ENCODE assay signal across 25 cellular contexts in the genomic region with DNA sequence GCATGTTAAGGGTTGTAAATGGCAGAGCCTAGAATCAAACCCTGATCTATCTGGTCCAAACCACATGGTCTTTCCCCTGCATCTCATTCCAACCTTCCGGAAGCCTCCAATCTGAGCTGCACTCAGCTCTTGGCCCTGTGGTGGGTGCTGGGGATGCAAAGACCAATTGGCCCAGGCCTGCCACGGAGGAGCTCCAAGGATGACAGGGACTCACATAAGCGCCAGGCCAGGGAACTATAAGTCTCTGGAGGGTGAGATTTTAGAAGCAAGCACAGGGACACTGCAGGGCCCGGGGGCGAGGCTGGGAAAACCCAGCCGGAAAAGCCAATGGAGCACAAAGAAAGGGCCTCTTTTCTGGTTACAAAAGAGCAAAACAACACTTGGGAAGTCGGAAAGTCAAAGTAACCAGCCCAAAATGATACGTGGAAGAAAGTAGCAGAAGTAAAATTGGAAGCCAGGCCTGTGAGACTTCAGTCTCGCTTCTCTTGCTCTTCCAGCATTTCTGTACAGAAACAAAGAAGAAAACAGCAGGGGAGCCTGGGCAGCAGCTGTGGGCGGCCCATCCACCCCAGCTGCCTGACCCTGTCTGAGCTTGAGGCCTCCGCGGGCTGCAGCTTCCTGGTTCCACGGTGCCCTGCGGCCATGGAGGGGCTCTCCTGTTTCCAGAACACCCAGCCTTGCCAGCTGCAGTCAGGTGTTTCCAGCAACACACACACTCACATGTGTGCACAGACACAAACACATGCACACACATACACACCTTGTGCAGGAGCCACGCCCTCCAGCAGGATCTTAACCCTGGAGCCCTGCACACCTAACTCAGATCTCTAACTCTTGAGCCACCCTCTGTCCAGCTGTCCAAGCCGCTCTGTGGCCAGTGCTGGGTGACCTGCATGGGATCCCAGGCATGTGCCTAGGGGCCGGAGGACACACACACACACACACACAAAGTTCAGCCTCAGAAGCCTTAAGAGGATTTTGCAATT.
DNase-seq lines count a peak whose midpoint lies in the region; ATAC-seq and TF ChIP-seq lines count a peak whose summit lies in the region.
"Had no signal": no experiment of that assay in that cellular context is flagged by ENCODE, and none has a peak within 500 bp of the region (broad histone marks: within the 10 kb centered on the region; RNA-seq: fewer than 3 reads in every experiment).

No MANE protein-coding gene starts in this region.

- peaks cover 11% of the 10 kb centered on the region for H3K4me1 ChIP-seq in SJCRH30
- no peaks in the 10 kb centered on the region for H3K4me1 ChIP-seq in smooth muscle cell (ENCODE audit: low read depth)
- H3K4me1 ChIP-seq: uterus had no signal

- no peaks in the 10 kb centered on the region for H3K9me3 ChIP-seq in SJCRH30 (replicated peaks)
- H3K9me3 ChIP-seq in smooth muscle cell (replicated peaks; ENCODE audit: low read depth), result no peaks in the 10 kb centered on the region
- H3K9me3 ChIP-seq: uterus had no signal

- no peak for TF ChIP-seq CTCF in smooth muscle cell (IDR thresholded peaks at IDR 0.05; ENCODE audit: borderline replicate concordance, insufficient read depth, poor library complexity, severe bottlenecking)

- no peak for ATAC-seq in activated CD4-positive, alpha-beta T cell treated with anti-CD3 and anti-CD28 coated beads for 36 hours
- ATAC-seq in HG03469 (IDR thresholded peaks at IDR 0.05; ENCODE audit: unreplicated experiment), result no peak
- ATAC-seq: effector memory CD8-positive, alpha-beta T cell; HCT116 had no signal

- H3K27me3 ChIP-seq in SJCRH30, result no peaks in the 10 kb centered on the region
- H3K27me3 ChIP-seq in smooth muscle cell (ENCODE audit: low read depth), result no peaks in the 10 kb centered on the region
- H3K27me3 ChIP-seq: uterus had no signal

- H3F3A ChIP-seq in smooth muscle cell (ENCODE audit: low read depth), result no peaks in the 10 kb centered on the region

- H3K4me3 ChIP-seq in SJCRH30 (no peak overlapping the region), smooth muscle cell (no peak overlapping the region)
- H3K4me3 ChIP-seq: SK-N-MC, uterus had no signal

- H3K9ac ChIP-seq in smooth muscle cell (ENCODE audit: low read depth), result no peak overlapping the region

- H3K27ac ChIP-seq in SJCRH30 (peak overlapping the region; percentile 85), smooth muscle cell (ENCODE audit: low read depth) (no peak overlapping the region)
- H3K27ac ChIP-seq: SK-N-MC, uterus, VCaP had no signal

- peak overlapping the region; percentile 40 for H2AFZ ChIP-seq in smooth muscle cell (ENCODE audit: low read depth)

- intact Hi-C loops in activated CD4-positive, alpha-beta T cell treated with anti-CD3 and anti-CD28 coated beads, Interleukin-2, amount 10 ng/mL, durations not matched to agents 24 days and 14 days (cut with micrococcal nuclease), result no loop called here
- intact Hi-C loops in activated CD4-positive, alpha-beta T cell treated with anti-CD3 and anti-CD28 coated beads for 36 hours (cut with DNase I, micrococcal nuclease), result no loop called here

- H3K4me2 ChIP-seq in smooth muscle cell, result no peak overlapping the region

- WGBS in smooth muscle cell (ENCODE audit: low lambda C conversion rate), result 83% methylated on average over 17 of the region's 17 CpGs

- no peak overlapping the region for H3K4me3 Mint-ChIP-seq in activated CD4-positive, alpha-beta T cell treated with anti-CD3 and anti-CD28 coated beads, Interleukin-2, amount 10 ng/mL, durations not matched to agents 24 days and 14 days
- H3K4me3 Mint-ChIP-seq in activated CD4-positive, alpha-beta T cell treated with anti-CD3 and anti-CD28 coated beads for 36 hours, result no peak overlapping the region
- H3K4me3 Mint-ChIP-seq: activated naive CD8-positive, alpha-beta T cell treated with anti-CD3 and anti-CD28 coated beads, Interleukin-2, amount 10 ng/mL, durations not matched to agents 7 days and 5 days; brain; effector memory CD8-positive, alpha-beta T cell; naive B cell had no signal

- peak; percentile 47 for DNase-seq in activated CD4-positive, alpha-beta T cell treated with anti-CD3 and anti-CD28 coated beads, Interleukin-2, amount 10 ng/mL, durations not matched to agents 24 days and 14 days
- no peak for DNase-seq in activated CD4-positive, alpha-beta T cell treated with anti-CD3 and anti-CD28 coated beads for 36 hours
- DNase-seq in SJCRH30 (peak; percentile 87 to 91), iPS-NIHi7 (ENCODE audit: extremely low spot score) (peak; percentile 55), smooth muscle cell (lab: John Stamatoyannopoulos, UW; ENCODE audit: unreplicated experiment) (no peak), epidermal melanocyte (ENCODE audit: insufficient read length, low spot score) (no peak), NCI-H82 (lab: John Stamatoyannopoulos, UW) (no peak)
- DNase-seq: activated CD4-positive, alpha-beta T cell treated with anti-CD3 and anti-CD28 coated beads, Interleukin-2, amount 50 U/mL, for 4 hours; activated CD8-positive, alpha-beta memory T cell treated with anti-CD3 and anti-CD28 coated beads, Interleukin-2, amount 50 U/mL, for 4 hours; activated naive CD8-positive, alpha-beta T cell treated with anti-CD3 and anti-CD28 coated beads, Interleukin-2, amount 10 ng/mL, durations not matched to agents 7 days and 5 days; effector memory CD8-positive, alpha-beta T cell; EL; mesendoderm; naive B cell; NCI-H1694; NCI-H446; substantia nigra; T-helper 2 cell; uterus had no signal

- no peaks in the 10 kb centered on the region for H3K9me3 Mint-ChIP-seq in activated CD4-positive, alpha-beta T cell treated with anti-CD3 and anti-CD28 coated beads, Interleukin-2, amount 10 ng/mL, durations not matched to agents 24 days and 14 days
- peaks cover 10% of the 10 kb centered on the region for H3K9me3 Mint-ChIP-seq in activated CD4-positive, alpha-beta T cell treated with anti-CD3 and anti-CD28 coated beads for 36 hours (ENCODE audit: low read depth)
- H3K9me3 Mint-ChIP-seq: effector memory CD8-positive, alpha-beta T cell had no signal

- CTCF ChIA-PET in activated CD4-positive, alpha-beta T cell treated with anti-CD3 and anti-CD28 coated beads for 36 hours (lab: Charles Lee), result interaction anchor here (0.5 kb wide), 1 partner anchor 1623 kb away, joined by 5 read pairs; no protein-coding TSS in a partner anchor

- no peaks in the 10 kb centered on the region for H3K36me3 ChIP-seq in SJCRH30
- H3K36me3 ChIP-seq in smooth muscle cell (ENCODE audit: low read depth), result no peaks in the 10 kb centered on the region
- H3K36me3 ChIP-seq: uterus had no signal

- no peaks in the 10 kb centered on the region for H3K79me2 ChIP-seq in smooth muscle cell (ENCODE audit: low read depth)

- no peaks in the 10 kb centered on the region for H3K36me3 Mint-ChIP-seq in activated CD4-positive, alpha-beta T cell treated with anti-CD3 and anti-CD28 coated beads, Interleukin-2, amount 10 ng/mL, durations not matched to agents 24 days and 14 days (ENCODE audit: low read depth)
- no peaks in the 10 kb centered on the region for H3K36me3 Mint-ChIP-seq in activated CD4-positive, alpha-beta T cell treated with anti-CD3 and anti-CD28 coated beads for 36 hours (ENCODE audit: low read depth)
- H3K36me3 Mint-ChIP-seq: naive B cell had no signal

- peaks cover 8% of the 10 kb centered on the region for H3K27me3 Mint-ChIP-seq in activated CD4-positive, alpha-beta T cell treated with anti-CD3 and anti-CD28 coated beads, Interleukin-2, amount 10 ng/mL, durations not matched to agents 24 days and 14 days
- H3K27me3 Mint-ChIP-seq in activated CD4-positive, alpha-beta T cell treated with anti-CD3 and anti-CD28 coated beads for 36 hours, result no peaks in the 10 kb centered on the region
- H3K27me3 Mint-ChIP-seq: activated naive CD8-positive, alpha-beta T cell treated with anti-CD3 and anti-CD28 coated beads, Interleukin-2, amount 10 ng/mL, durations not matched to agents 7 days and 5 days; brain; effector memory CD8-positive, alpha-beta T cell had no signal

- H3K4me1 Mint-ChIP-seq in activated CD4-positive, alpha-beta T cell treated with anti-CD3 and anti-CD28 coated beads, Interleukin-2, amount 10 ng/mL, durations not matched to agents 24 days and 14 days, result no peaks in the 10 kb centered on the region
- H3K4me1 Mint-ChIP-seq in activated CD4-positive, alpha-beta T cell treated with anti-CD3 and anti-CD28 coated beads for 36 hours, result no peaks in the 10 kb centered on the region
- H3K4me1 Mint-ChIP-seq: activated naive CD8-positive, alpha-beta T cell treated with anti-CD3 and anti-CD28 coated beads, Interleukin-2, amount 10 ng/mL, durations not matched to agents 7 days and 5 days; naive B cell had no signal

- no peak overlapping the region for H3K27ac Mint-ChIP-seq in activated CD4-positive, alpha-beta T cell treated with anti-CD3 and anti-CD28 coated beads, Interleukin-2, amount 10 ng/mL, durations not matched to agents 24 days and 14 days
- H3K27ac Mint-ChIP-seq in activated CD4-positive, alpha-beta T cell treated with anti-CD3 and anti-CD28 coated beads for 36 hours, result no peak overlapping the region
- H3K27ac Mint-ChIP-seq: activated naive CD8-positive, alpha-beta T cell treated with anti-CD3 and anti-CD28 coated beads, Interleukin-2, amount 10 ng/mL, durations not matched to agents 7 days and 5 days; activated T-helper 2 cell treated with anti-CD3 and anti-CD28 coated beads, Interferon-gamma antibody, Interleukin-2, Interleukin-4, amounts not matched to agents 10 μg/mL and 5 μg/mL and 100 μg/mL, durations not matched to agents 14 hours and 24 hours and 36 hours had no signal

- POLR2A ChIA-PET in activated CD4-positive, alpha-beta T cell treated with anti-CD3 and anti-CD28 coated beads for 36 hours (lab: Charles Lee), result no interaction called here

- H4K20me1 ChIP-seq in smooth muscle cell (ENCODE audit: low read depth), result no peaks in the 10 kb centered on the region

Comparison
In these comparisons a context has a peak if more than half of its experiments do, and no peak if none do; other contexts are left out.
1. DNase-seq: peak in activated CD4-positive, alpha-beta T cell treated with anti-CD3 and anti-CD28 coated beads, Interleukin-2, amount 10 ng/mL, durations not matched to agents 24 days and 14 days (single experiment), SJCRH30 (2 of 2) and iPS-NIHi7 (single experiment); none in activated CD4-positive, alpha-beta T cell treated with anti-CD3 and anti-CD28 coated beads for 36 hours (single experiment), smooth muscle cell (single experiment), epidermal melanocyte (single experiment) and NCI-H82 (single experiment).